ENCODE assay signal across 18 cellular contexts in the genomic region with DNA sequence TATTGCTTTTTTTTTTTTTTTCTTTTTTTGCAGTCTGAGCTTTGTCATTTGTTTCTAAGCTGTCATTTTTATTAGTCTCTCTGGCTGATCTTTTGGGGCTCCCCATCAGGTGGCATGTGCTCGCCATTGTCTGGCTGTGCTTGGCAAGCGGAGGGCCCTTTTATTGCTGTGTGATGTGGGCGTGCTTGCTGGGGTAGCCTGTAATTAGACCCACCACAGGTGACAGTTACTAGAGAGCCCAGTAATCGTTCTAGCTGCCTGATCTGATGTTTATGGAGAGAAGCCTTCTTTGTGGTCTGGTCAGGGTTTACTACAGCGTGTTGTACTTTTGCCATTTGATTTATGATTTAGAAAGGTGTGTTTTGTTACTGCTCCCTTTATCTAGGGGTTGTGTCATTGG.
DNase-seq lines count a peak whose midpoint lies in the region; ATAC-seq and TF ChIP-seq lines count a peak whose summit lies in the region.
"Had no signal": no experiment of that assay in that cellular context is flagged by ENCODE, and none has a peak within 500 bp of the region (broad histone marks: within the 10 kb centered on the region; RNA-seq: fewer than 3 reads in every experiment).

No MANE protein-coding gene starts in this region.

- H3K27ac Mint-ChIP-seq in nephron: peak overlapping the region; percentile 70 to 93 (median 80)
- H3K27ac Mint-ChIP-seq: activated CD8-positive, alpha-beta memory T cell treated with anti-CD3 and anti-CD28 coated beads, Interleukin-2, amount 10 ng/mL, durations not matched to agents 7 days and 5 days; activated naive CD8-positive, alpha-beta T cell treated with anti-CD3 and anti-CD28 coated beads, Interleukin-2, amount 50 U/mL, for 24 hours; activated T-helper 2 cell treated with anti-CD3 and anti-CD28 coated beads, Interferon-gamma antibody, Interleukin-2, Interleukin-4, amounts not matched to agents 10 μg/mL and 5 μg/mL and 100 μg/mL, durations not matched to agents 14 hours and 24 hours and 36 hours; CD4-positive, alpha-beta memory T cell; stimulated activated effector memory CD8-positive, alpha-beta T cell treated with anti-CD3 and anti-CD28 coated beads, Interleukin-12 subunit alpha, Interleukin-12 subunit beta, amount 100 ng/mL, for 72 hours had no signal

- peak; percentile 89 for DNase-seq in NCI-H146 treated with DMSO at 0.1 percent for 48 hours (lab: John Stamatoyannopoulos, UW; ENCODE audit: unreplicated experiment)
- peak; percentile 96 for DNase-seq in NCI-H748 (lab: John Stamatoyannopoulos, UW; ENCODE audit: unreplicated experiment)
- no peak for DNase-seq in activated T-cell treated with anti-CD3 and anti-CD28 coated beads, Interleukin-2, amount 50 U/mL, for 48 hours
- DNase-seq: activated CD8-positive, alpha-beta memory T cell treated with anti-CD3 and anti-CD28 coated beads, Interleukin-2, amount 10 ng/mL, durations not matched to agents 7 days and 5 days; activated naive CD8-positive, alpha-beta T cell treated with anti-CD3 and anti-CD28 coated beads, Interleukin-2, amount 50 U/mL, for 24 hours; CD4-positive, alpha-beta memory T cell; cortex of kidney; heart right ventricle; Kasumi-1; mucosa of descending colon; NK-92 treated with Interleukin-12 subunit alpha and Interleukin-12 subunit beta, amount 100 ng/mL, for 24 hours had no signal

- ATAC-seq in GM18868 (IDR thresholded peaks at IDR 0.05; ENCODE audit: unreplicated experiment) (no peak), GM21619 (IDR thresholded peaks at IDR 0.05; ENCODE audit: unreplicated experiment) (no peak)
- ATAC-seq: activated CD8-positive, alpha-beta memory T cell treated with anti-CD3 and anti-CD28 coated beads, Interleukin-2, amount 10 ng/mL, durations not matched to agents 7 days and 5 days; activated naive CD8-positive, alpha-beta T cell treated with anti-CD3 and anti-CD28 coated beads, Interleukin-2, amount 50 U/mL, for 24 hours; heart right ventricle; mucosa of descending colon; right cardiac atrium; stimulated activated effector memory CD8-positive, alpha-beta T cell treated with anti-CD3 and anti-CD28 coated beads, Interleukin-12 subunit alpha, Interleukin-12 subunit beta, amount 100 ng/mL, for 72 hours had no signal

- no peaks in the 10 kb centered on the region for H3K36me3 Mint-ChIP-seq in nephron (ENCODE audit: low read depth)

- no peak for TF ChIP-seq CTCF in nephron (IDR thresholded peaks at IDR 0.05; ENCODE audit: unreplicated experiment in 3 of 3)

- TF ChIP-seq EP300 in Ishikawa (IDR thresholded peaks at IDR 0.05; ENCODE audit: borderline replicate concordance): no peak

- H3K27me3 Mint-ChIP-seq in nephron (ENCODE audit: low read depth): no peaks in the 10 kb centered on the region
- H3K27me3 Mint-ChIP-seq: activated CD8-positive, alpha-beta memory T cell treated with anti-CD3 and anti-CD28 coated beads, Interleukin-2, amount 10 ng/mL, durations not matched to agents 7 days and 5 days; activated naive CD8-positive, alpha-beta T cell treated with anti-CD3 and anti-CD28 coated beads, Interleukin-2, amount 50 U/mL, for 24 hours; CD4-positive, alpha-beta memory T cell had no signal

- no peaks in the 10 kb centered on the region for H3K9me3 Mint-ChIP-seq in nephron
- H3K9me3 Mint-ChIP-seq: activated naive CD8-positive, alpha-beta T cell treated with anti-CD3 and anti-CD28 coated beads, Interleukin-2, amount 50 U/mL, for 24 hours; activated T-helper 2 cell treated with anti-CD3 and anti-CD28 coated beads, Interferon-gamma antibody, Interleukin-2, Interleukin-4, amounts not matched to agents 10 μg/mL and 5 μg/mL and 100 μg/mL, durations not matched to agents 14 hours and 24 hours and 36 hours; stimulated activated effector memory CD8-positive, alpha-beta T cell treated with anti-CD3 and anti-CD28 coated beads, Interleukin-12 subunit alpha, Interleukin-12 subunit beta, amount 100 ng/mL, for 72 hours had no signal

- H3K4me1 Mint-ChIP-seq in nephron: peaks cover 46% of the 10 kb centered on the region
- H3K4me1 Mint-ChIP-seq: activated naive CD8-positive, alpha-beta T cell treated with anti-CD3 and anti-CD28 coated beads, Interleukin-2, amount 50 U/mL, for 24 hours; CD4-positive, alpha-beta memory T cell; stimulated activated effector memory CD8-positive, alpha-beta T cell treated with anti-CD3 and anti-CD28 coated beads, Interleukin-12 subunit alpha, Interleukin-12 subunit beta, amount 100 ng/mL, for 72 hours had no signal

- no peak for TF ChIP-seq RAD21 in Ishikawa (IDR thresholded peaks at IDR 0.05; ENCODE audit: low read depth)

- H3K4me3 Mint-ChIP-seq in nephron: peak overlapping the region in 1 of 3 experiments; percentile 8
- H3K4me3 Mint-ChIP-seq: activated CD8-positive, alpha-beta memory T cell treated with anti-CD3 and anti-CD28 coated beads, Interleukin-2, amount 10 ng/mL, durations not matched to agents 7 days and 5 days; activated naive CD8-positive, alpha-beta T cell treated with anti-CD3 and anti-CD28 coated beads, Interleukin-2, amount 50 U/mL, for 24 hours; CD4-positive, alpha-beta memory T cell; stimulated activated effector memory CD8-positive, alpha-beta T cell treated with anti-CD3 and anti-CD28 coated beads, Interleukin-12 subunit alpha, Interleukin-12 subunit beta, amount 100 ng/mL, for 72 hours had no signal

TF ChIP-seq in Ishikawa, 13 proteins besides CTCF, POLR2A, EP300 and RAD21:
- TF ChIP-seq NFIC (IDR thresholded peaks at IDR 0.05): peak; percentile 29; the same call in 1 of the 2 replicates
- TF ChIP-seq TCF12 (IDR thresholded peaks at IDR 0.05; ENCODE audit: low read depth): peak; percentile 41; the same call in 1 of the 2 replicates
- TF ChIP-seq TEAD4 (IDR thresholded peaks at IDR 0.05): no peak
- TF ChIP-seq FOXM1 (IDR thresholded peaks at IDR 0.05; ENCODE audit: borderline replicate concordance, low read depth): no peak
- TF ChIP-seq, protein P1, sequence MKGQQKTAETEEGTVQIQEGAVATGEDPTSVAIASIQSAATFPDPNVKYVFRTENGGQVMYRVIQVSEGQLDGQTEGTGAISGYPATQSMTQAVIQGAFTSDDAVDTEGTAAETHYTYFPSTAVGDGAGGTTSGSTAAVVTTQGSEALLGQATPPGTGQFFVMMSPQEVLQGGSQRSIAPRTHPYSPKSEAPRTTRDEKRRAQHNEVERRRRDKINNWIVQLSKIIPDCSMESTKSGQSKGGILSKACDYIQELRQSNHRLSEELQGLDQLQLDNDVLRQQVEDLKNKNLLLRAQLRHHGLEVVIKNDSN (IDR thresholded peaks at IDR 0.05): no peak

Comparison
In these comparisons a context has a peak if more than half of its experiments do, and no peak if none do; other contexts are left out.
1. DNase-seq: peak in NCI-H146 treated with DMSO at 0.1 percent for 48 hours (single experiment) and NCI-H748 (single experiment); none in activated T-cell treated with anti-CD3 and anti-CD28 coated beads, Interleukin-2, amount 50 U/mL, for 48 hours (0 of 2).